In the genomic region with DNA sequence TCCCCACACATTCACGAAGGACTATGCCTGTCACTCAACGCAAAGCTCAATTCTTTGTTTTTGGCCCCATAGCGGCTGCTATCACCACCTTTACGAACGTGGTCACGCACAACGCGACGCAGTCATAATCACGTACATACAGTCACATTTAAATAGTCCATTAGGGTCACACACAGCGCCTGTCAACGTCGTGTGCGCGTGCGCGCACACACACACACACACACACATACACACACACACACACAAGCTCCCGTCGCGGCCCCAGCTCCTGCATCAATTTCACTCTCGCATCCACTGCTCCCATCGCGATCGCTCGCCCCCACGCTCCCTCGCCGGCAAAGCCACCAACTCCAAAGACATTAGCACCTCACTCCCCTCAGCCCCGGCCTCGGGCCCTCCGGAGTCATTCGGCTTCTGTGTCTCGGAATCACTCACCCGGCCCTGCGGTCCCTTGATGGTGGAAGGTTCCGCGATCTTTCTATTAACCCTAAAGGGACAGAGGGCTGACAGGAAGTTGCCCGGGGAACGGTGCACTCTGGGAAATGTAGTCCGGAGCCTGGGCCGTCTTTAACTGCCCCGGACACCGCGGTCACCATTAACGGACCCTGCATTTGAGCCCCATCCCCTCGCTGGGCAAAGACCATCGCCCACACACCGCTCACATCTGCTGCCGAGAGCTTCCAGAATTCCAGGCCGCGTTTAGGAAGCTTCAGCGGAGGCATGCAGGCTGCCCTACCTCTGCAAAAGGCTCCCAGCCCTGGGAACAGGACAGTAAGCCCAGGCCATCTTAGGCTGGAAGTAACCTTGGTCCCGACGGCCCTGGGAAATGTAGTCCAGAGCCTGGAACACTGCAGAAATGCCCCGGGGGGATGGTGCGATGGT, we compare ENCODE assay signal across 1 cellular context.
TF ChIP-seq lines count a peak whose summit lies in the region.

Gene ZNF790 (minus strand): TSS at position 486 of the 882 bp plus-strand sequence. CDS start 12,768 bp downstream, outside the sequence.

TF ChIP-seq in SK-N-SH treated with all-trans-retinoic acid at 6 μM for 48 hours, 23 proteins besides CTCF, POLR2A, EP300 and RAD21 (continued from another document):
- TF ChIP-seq POU6F1 (CRISPR knock-in tag; IDR thresholded peaks at IDR 0.05; ENCODE audit: borderline replicate concordance, low read depth) (peak; percentile 59; the same call in 1 of the 2 replicates), ESRRG (CRISPR knock-in tag; IDR thresholded peaks at IDR 0.05) (no peak), BACH2 (CRISPR knock-in tag; IDR thresholded peaks at IDR 0.05; ENCODE audit: borderline replicate concordance) (no peak), ZFP30 (CRISPR knock-in tag; IDR thresholded peaks at IDR 0.05) (no peak), PATZ1 (CRISPR knock-in tag; IDR thresholded peaks at IDR 0.05; ENCODE audit: borderline replicate concordance) (no peak), TOX (CRISPR knock-in tag; IDR thresholded peaks at IDR 0.05; ENCODE audit: borderline replicate concordance) (no peak), ISL1 (CRISPR knock-in tag; IDR thresholded peaks at IDR 0.05) (no peak), CSDC2 (CRISPR knock-in tag; IDR thresholded peaks at IDR 0.05) (no peak; the same call in 1 of the 2 replicates), ZC3H10 (CRISPR knock-in tag; IDR thresholded peaks at IDR 0.05) (no peak), SNAI2 (CRISPR knock-in tag; IDR thresholded peaks at IDR 0.05) (no peak), OSR1 (CRISPR knock-in tag; IDR thresholded peaks at IDR 0.05) (no peak), RARB (CRISPR knock-in tag; IDR thresholded peaks at IDR 0.05) (no peak), TCF4 (CRISPR knock-in tag; IDR thresholded peaks at IDR 0.05; ENCODE audit: borderline replicate concordance) (no peak), GLIS3 (CRISPR knock-in tag; IDR thresholded peaks at IDR 0.05) (0 out of 2 replicates have a peak, but pooled peaks have one; percentile 19), PPARA (CRISPR knock-in tag; IDR thresholded peaks at IDR 0.05; ENCODE audit: borderline replicate concordance) (no peak), ZNF70 (CRISPR knock-in tag; IDR thresholded peaks at IDR 0.05) (0 out of 2 replicates have a peak, but pooled peaks have one; percentile 40), ZFP3 (CRISPR knock-in tag; IDR thresholded peaks at IDR 0.05) (peak; percentile 67), ZNF8 (CRISPR knock-in tag; IDR thresholded peaks at IDR 0.05) (0 out of 2 replicates have a peak, but pooled peaks have one; percentile 2)
TF ChIP-seq in SK-N-SH treated with all-trans-retinoic acid at 6 μM for 48 hours: peak in this region for 5.
